8 cellular contexts compared by ENCODE assay signal in the genomic region with DNA sequence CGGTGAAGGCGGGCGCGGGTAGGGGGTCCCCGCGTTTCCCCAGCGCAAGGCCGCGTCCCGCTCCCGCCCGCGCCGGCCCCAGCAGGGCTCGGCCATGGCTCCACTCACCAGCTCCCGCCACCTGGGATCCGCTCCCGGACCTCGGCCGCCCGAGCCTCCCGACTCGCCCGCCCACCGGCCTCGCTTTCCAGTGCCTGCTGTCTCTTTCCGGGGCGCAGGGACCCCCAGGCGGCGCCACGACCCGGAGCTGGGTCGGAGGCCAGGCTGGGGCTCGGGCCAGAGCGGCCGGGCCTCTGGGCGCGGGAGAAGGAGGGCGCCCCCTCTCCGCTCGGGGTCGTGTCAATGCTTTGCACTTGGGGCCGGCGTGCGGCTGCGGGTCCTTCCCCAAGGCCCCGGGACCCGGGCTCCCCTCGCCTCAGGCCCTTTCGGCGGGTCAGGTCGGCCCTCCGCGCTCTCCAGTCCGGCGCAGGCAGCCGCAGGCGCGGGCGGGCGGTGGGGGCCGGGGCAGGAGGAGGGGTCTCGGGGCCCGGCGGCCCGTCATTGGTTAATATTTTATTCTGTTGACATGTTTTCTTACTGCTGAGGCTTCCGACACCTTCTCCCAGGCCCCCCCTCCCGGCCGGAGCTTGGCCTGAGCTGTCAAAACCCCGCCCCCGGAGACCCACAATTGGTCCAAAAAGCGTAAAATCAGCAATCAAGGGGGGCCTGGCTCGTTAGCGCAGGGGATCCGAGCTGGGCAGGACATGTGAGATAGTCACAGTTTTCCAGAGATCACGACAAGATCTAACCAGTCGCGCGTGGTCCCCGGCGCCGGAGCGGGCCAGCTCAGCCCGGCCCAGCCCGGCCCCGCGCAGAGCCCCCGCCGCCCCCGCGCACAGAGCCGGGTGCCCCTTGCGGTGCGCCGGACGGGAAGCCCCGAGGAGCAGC. TPM values are rescaled to one million over a fixed set of nuclear protein-coding genes. Genes with fewer than 3 reads are reported as not detected.
DNase-seq lines count a peak whose midpoint lies in the region; ATAC-seq and TF ChIP-seq lines count a peak whose summit lies in the region.

A gene (plus strand): TSS at position 713 of the 927 bp plus-strand sequence. CDS start 334 bp downstream, outside the sequence.

- H3K79me2 ChIP-seq in PC-3 (ENCODE audit: low read length), result peaks cover 20% of the 10 kb centered on the region

- peak; percentile 68 for ATAC-seq in PC-3

- POLR2A ChIA-PET in PC-3 (lab: Charles Lee; ENCODE audit: unreplicated experiment), result interaction anchor here (0.6 to 0.8 kb wide), 4 partner anchors 61 to 295 kb away, joined by 3 to 5 read pairs (median 4); no protein-coding TSS in a partner anchor

- no peaks in the 10 kb centered on the region for H3K36me3 ChIP-seq in PC-3 (ENCODE audit: low read depth, low read length)
- H3K36me3 ChIP-seq in colonic mucosa, result no peaks in the 10 kb centered on the region
- H3K36me3 ChIP-seq in testis (ENCODE audit: low read depth, missing control alignments), result no peaks in the 10 kb centered on the region

- H3K9ac ChIP-seq in PC-3 (ENCODE audit: low read length) (peak within 1 kb of the TSS; percentile 70), colonic mucosa (ENCODE audit: low read depth in 2 of 2, low read length in 2 of 2) (peak within 1 kb of the TSS in 1 of 2 donors; percentile 69)

- H3F3A ChIP-seq in PC-3 (ENCODE audit: low read length, unreplicated experiment), result no peaks in the 10 kb centered on the region

- H2AFZ ChIP-seq in PC-3 (ENCODE audit: low read length), result peak within 1 kb of the TSS; percentile 90

- H3K27ac ChIP-seq in PC-3 (ENCODE audit: low read length) (no peak within 1 kb of the TSS), colonic mucosa (peak within 1 kb of the TSS; percentile 53), testis (peak within 1 kb of the TSS; percentile 94 to 95)

- H3K9me2 ChIP-seq in PC-3 (replicated peaks; ENCODE audit: low read length), result no peaks in the 10 kb centered on the region

- 2% methylated on average over 43 to 61 of the region's 97 CpGs for WGBS in lower leg skin, 2 donors
- 1% methylated on average over 22 to 81 of the region's 97 CpGs for whole genome bisulfite sequencing in testis, 2 donors

- H3K4me3 ChIP-seq in PC-3 (ENCODE audit: low read length) (peak within 1 kb of the TSS; percentile 72), colonic mucosa (peak within 1 kb of the TSS; percentile 33), lower leg skin (ENCODE audit: low read depth, poor library complexity, severe bottlenecking) (peak within 1 kb of the TSS; percentile 21), testis (peak within 1 kb of the TSS; percentile 68 to 78)

- DNase-seq in NCI-H1417 (lab: John Stamatoyannopoulos, UW), result peak in 2 of 3 experiments; percentile 62 to 72
- DNase-seq in NCI-H1417 treated with DMSO at 0.1 percent for 48 hours (lab: John Stamatoyannopoulos, UW), result no peak
- peak; percentile 85 for DNase-seq in PC-3
- peak; percentile 50 for DNase-seq in colonic mucosa
- DNase-seq in lower leg skin (ENCODE audit: low spot score in 2 of 2), result no peak
- peak; percentile 89 for DNase-seq in testis
- DNase-seq in COLO668 (lab: John Stamatoyannopoulos, UW; ENCODE audit: unreplicated experiment), result no peak
- DNase-seq in activated gamma-delta T cell treated with Interleukin-2 at 50 U/mL for 16 hours, result no peak

- H3K4me1 ChIP-seq in PC-3 (ENCODE audit: insufficient read depth, low read length), result peaks cover 20% of the 10 kb centered on the region
- H3K4me1 ChIP-seq in colonic mucosa, result peaks cover 8% of the 10 kb centered on the region
- H3K4me1 ChIP-seq in testis, result peaks cover 20% of the 10 kb centered on the region

- CTCF ChIA-PET in PC-3 (lab: Charles Lee), result interaction anchor here (0.6 to 1.0 kb wide), 2 partner anchors 10 to 13 kb away, joined by 3 to 7 read pairs; no protein-coding TSS in a partner anchor

- H3K4me2 ChIP-seq in PC-3 (ENCODE audit: low read length), result peak within 1 kb of the TSS; percentile 98

- H3K9me3 ChIP-seq in PC-3 (ENCODE audit: low read length), result no peaks in the 10 kb centered on the region
- H3K9me3 ChIP-seq in colonic mucosa, result no peaks in the 10 kb centered on the region
- H3K9me3 ChIP-seq in testis, result no peaks in the 10 kb centered on the region

- intact Hi-C loops in PC-3 (cut with micrococcal nuclease), result loop anchor here (2.0 to 5.0 kb wide), 4 partner anchors 42 to 429 kb away; no protein-coding TSS in a partner anchor
- intact Hi-C loops in colonic mucosa (cut with DNase I), result no loop called here
- intact Hi-C loops in lower leg skin (cut with DNase I; ENCODE audit: low total_unique reads), result loop anchor here (10.0 kb wide), 1 partner anchor 685 kb away; no protein-coding TSS in a partner anchor
- intact Hi-C loops in testis (cut with DNase I; ENCODE audit: low total_unique reads), result loop anchor here (5.0 to 10.0 kb wide), 2 partner anchors 145 to 242 kb away; no protein-coding TSS in a partner anchor

- 0 out of 2 replicates have a peak, but pooled peaks have one; percentile 12 for TF ChIP-seq CTCF in PC-3 (conservative IDR thresholded peaks at IDR 0.05; ENCODE audit: low read depth, low read length)
- no peak for TF ChIP-seq CTCF in colonic mucosa (IDR thresholded peaks at IDR 0.05)
- TF ChIP-seq CTCF in lower leg skin (IDR thresholded peaks at IDR 0.05), result no peak
- no peak for TF ChIP-seq CTCF in testis (IDR thresholded peaks at IDR 0.05)

- no TSS peak for BruUV-seq in PC-3 (replicated peaks; lab: Mats Ljungman, UMichigan)

- no peaks in the 10 kb centered on the region for H4K20me1 ChIP-seq in PC-3 (ENCODE audit: low read length)

- H3K27me3 ChIP-seq in PC-3 (ENCODE audit: low read length) (no peaks in the 10 kb centered on the region), colonic mucosa (peaks cover 82% of the 10 kb centered on the region), testis (no peaks in the 10 kb centered on the region)

- TF ChIP-seq POLR2A in lower leg skin (IDR thresholded peaks at IDR 0.05), result no peak
- TF ChIP-seq POLR2A in testis (IDR thresholded peaks at IDR 0.05), result no peak

RNA-seq across cellular contexts. Expression of the gene that starts here (rescaled TPM):
- total RNA-seq in PC-3 (2014; rRNA removed) (7.1 and 8.5 TPM in 2 replicates), colonic mucosa (1 to 10 TPM; 5.0 to 5.3 TPM), lower leg skin (1 to 10 TPM in 3 of 4 donors, under 1 TPM in 1; 0.25 to 9.1 (median 5.7) TPM), testis (10 to 100 TPM; 20.1 to 29.6 TPM)
- polyA plus RNA-seq in testis (ENCODE audit: insufficient read depth, low read depth, low replicate concordance), result 14.8 TPM

Comparison
In these comparisons a context has a peak if more than half of its experiments do, and no peak if none do; other contexts are left out.
1. DNase-seq: peak in NCI-H1417 (2 of 3), PC-3 (single experiment), colonic mucosa (single experiment) and testis (single experiment); none in NCI-H1417 treated with DMSO at 0.1 percent for 48 hours (single experiment), lower leg skin (0 of 2), COLO668 (single experiment) and activated gamma-delta T cell treated with Interleukin-2 at 50 U/mL for 16 hours (single experiment).
2. H3K4me3 ChIP-seq: peak in every context shown above with its lines; median percentile 73 in testis; 72 in PC-3; 33 in colonic mucosa; 21 in lower leg skin.